In the genomic region with DNA sequence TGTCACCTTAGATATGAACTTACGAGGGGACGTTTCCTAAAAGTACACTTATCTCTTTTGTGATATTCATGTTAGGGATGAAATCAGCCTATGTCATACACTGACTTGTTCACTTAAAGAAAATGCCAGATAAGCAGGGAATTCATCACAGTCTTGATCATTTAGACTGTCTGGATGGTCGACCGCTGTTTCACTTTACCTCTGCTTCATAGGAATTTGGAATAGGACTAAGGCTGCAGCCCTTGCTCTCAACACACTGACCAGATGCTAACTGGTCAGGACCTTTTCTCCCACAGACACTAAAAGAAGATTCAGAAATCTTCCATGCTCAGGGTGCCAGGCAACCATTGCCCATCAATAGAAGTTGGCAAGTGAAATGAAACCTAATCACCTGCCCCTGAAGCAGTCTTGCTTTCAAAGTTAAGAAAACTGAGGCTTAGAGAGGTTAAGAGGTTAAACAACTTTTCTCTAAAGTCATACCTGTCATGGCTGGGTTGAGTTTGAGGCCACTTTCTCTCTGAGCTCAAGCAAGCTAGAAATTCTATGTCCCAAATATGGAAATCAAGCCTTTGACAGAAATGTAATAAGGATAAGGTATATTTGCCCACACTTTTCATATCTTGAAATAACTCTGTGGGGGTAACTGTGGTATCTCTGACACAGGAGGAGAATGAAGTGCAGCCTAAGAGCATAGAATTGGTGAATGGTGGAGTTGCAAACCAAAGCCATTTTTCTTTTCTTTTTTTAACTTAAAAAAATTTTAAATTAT, we compare ENCODE assay signal across 9 cellular contexts.
DNase-seq lines count a peak whose midpoint lies in the region; ATAC-seq and TF ChIP-seq lines count a peak whose summit lies in the region.
"Had no signal": no experiment of that assay in that cellular context is flagged by ENCODE, and none has a peak within 500 bp of the region (broad histone marks: within the 10 kb centered on the region; RNA-seq: fewer than 3 reads in every experiment).

No MANE protein-coding gene starts in this region.

- H4K91ac ChIP-seq in trophoblast cell (ENCODE audit: low read depth, low read length) (no peak overlapping the region), neuronal stem cell (ENCODE audit: low read depth, low read length, poor library complexity) (no peak overlapping the region)

- peaks cover 5% of the 10 kb centered on the region for H3K4me1 Mint-ChIP-seq in T-helper 17 cell

- H3K27me3 Mint-ChIP-seq in T-helper 17 cell = peaks cover 7% of the 10 kb centered on the region

- no peak overlapping the region for H3K23ac ChIP-seq in trophoblast cell (ENCODE audit: low read length)
- H3K23ac ChIP-seq in neuronal stem cell (ENCODE audit: low read depth, low read length, poor library complexity) = no peak overlapping the region

- H3K36me3 Mint-ChIP-seq in T-helper 17 cell (ENCODE audit: low read depth) = no peaks in the 10 kb centered on the region

- no peak overlapping the region for H3K4me2 ChIP-seq in Loucy (ENCODE audit: low read depth, low read length, poor library complexity, severe bottlenecking)
- H3K4me2 ChIP-seq in trophoblast cell (ENCODE audit: low read length) = no peak overlapping the region
- no peak overlapping the region for H3K4me2 ChIP-seq in neuronal stem cell (ENCODE audit: insufficient read depth, low read length, poor library complexity, severe bottlenecking)

- H2AK5ac ChIP-seq in trophoblast cell (ENCODE audit: low read length) = no peak overlapping the region
- no peak overlapping the region for H2AK5ac ChIP-seq in neuronal stem cell (ENCODE audit: low read depth, low read length)

- H3K4me3 Mint-ChIP-seq in T-helper 17 cell = no peak overlapping the region

- H2AFZ ChIP-seq in Loucy (ENCODE audit: low read length) (0 out of 2 replicates have a peak overlapping the region, but pooled peaks have one; percentile 31), trophoblast cell (ENCODE audit: insufficient read depth, low read length, poor library complexity) (no peak overlapping the region), neuronal stem cell (ENCODE audit: low read length) (no peak overlapping the region)

- no peak overlapping the region for H2BK15ac ChIP-seq in neuronal stem cell (ENCODE audit: low read length)

- WGBS in trophoblast cell (ENCODE audit: extremely low coverage, insufficient coverage, insufficient read length) = no CpG with 5 or more reads among the region's 4 CpGs
- no CpG with 5 or more reads among the region's 4 CpGs for WGBS in neuronal stem cell (ENCODE audit: extremely low coverage in 2 of 2, insufficient read length in 2 of 2, insufficient replicate concordance in 1 of 2), 2 donors

- no peaks in the 10 kb centered on the region for H3K36me3 ChIP-seq in Loucy (ENCODE audit: insufficient read depth, low read length)
- H3K36me3 ChIP-seq in trophoblast cell (ENCODE audit: control insufficient read depth in 1 of 2, insufficient read depth in 2 of 2, low read length in 2 of 2) = no peaks in the 10 kb centered on the region
- no peaks in the 10 kb centered on the region for H3K36me3 ChIP-seq in neuronal stem cell (replicated peaks in 1 of 2; ENCODE audit: control insufficient read depth in 2 of 2, insufficient read depth in 2 of 2, low read length in 2 of 2)

- no peaks in the 10 kb centered on the region for H3K79me1 ChIP-seq in trophoblast cell (ENCODE audit: low read length)
- H3K79me1 ChIP-seq in neuronal stem cell (ENCODE audit: low read depth, low read length) = no peaks in the 10 kb centered on the region

- H3K9ac ChIP-seq in Loucy (ENCODE audit: low read depth, low read length, poor library complexity, severe bottlenecking) (no peak overlapping the region), trophoblast cell (ENCODE audit: low read length) (no peak overlapping the region), neuronal stem cell (ENCODE audit: low read depth, low read length, poor library complexity) (no peak overlapping the region)

- H2BK120ac ChIP-seq in trophoblast cell (ENCODE audit: insufficient read depth, low read length, poor library complexity) (no peak overlapping the region), neuronal stem cell (ENCODE audit: low read depth, low read length) (no peak overlapping the region)

- H3K9me2 ChIP-seq in Loucy (replicated peaks; ENCODE audit: low read depth, low read length) = no peaks in the 10 kb centered on the region

- H3K79me2 ChIP-seq in Loucy (ENCODE audit: insufficient read depth, low read length) = no peaks in the 10 kb centered on the region
- H3K79me2 ChIP-seq in trophoblast cell (ENCODE audit: control insufficient read depth, insufficient read depth, low read length, poor library complexity) = no peaks in the 10 kb centered on the region

- H3K27me3 ChIP-seq in Loucy (ENCODE audit: insufficient read depth, low read length, poor library complexity, severe bottlenecking) = no peaks in the 10 kb centered on the region
- no peaks in the 10 kb centered on the region for H3K27me3 ChIP-seq in trophoblast cell (ENCODE audit: insufficient read depth, low read length)
- peaks cover 0 to 19% (median 0%) of the 10 kb centered on the region in 3 experiments for H3K27me3 ChIP-seq in neuronal stem cell (ENCODE audit: control insufficient read depth in 3 of 3, insufficient read depth in 3 of 3, low read depth in 1 of 3, low read length in 3 of 3)

- H3K27ac ChIP-seq in trophoblast cell (ENCODE audit: low read depth, low read length) (no peak overlapping the region), substantia nigra (ENCODE audit: low read depth, low read length, poor library complexity, severe bottlenecking) (no peak overlapping the region), neuronal stem cell (replicated peaks; ENCODE audit: low read length) (no peak overlapping the region)

- H4K8ac ChIP-seq in trophoblast cell (ENCODE audit: low read depth, low read length) (no peak overlapping the region), neuronal stem cell (ENCODE audit: low read depth, low read length) (no peak overlapping the region)

- H2BK12ac ChIP-seq in trophoblast cell (ENCODE audit: low read length) (no peak overlapping the region), neuronal stem cell (ENCODE audit: low read length) (no peak overlapping the region)

- no peak overlapping the region for H3K18ac ChIP-seq in trophoblast cell (ENCODE audit: low read length)
- no peak overlapping the region for H3K18ac ChIP-seq in neuronal stem cell (ENCODE audit: low read length)

- H3K4me3 ChIP-seq in Loucy (ENCODE audit: low read length, poor library complexity, severe bottlenecking) (no peak overlapping the region), trophoblast cell (ENCODE audit: low read depth, low read length) (no peak overlapping the region), neuronal stem cell (ENCODE audit: low read length in 2 of 2) (no peak overlapping the region)
- H3K4me3 ChIP-seq: mucosa of descending colon had no signal

- no peak for TF ChIP-seq CTCF in Loucy (conservative IDR thresholded peaks at IDR 0.05; ENCODE audit: low read length)

- no peaks in the 10 kb centered on the region for H3K9me3 ChIP-seq in Loucy (ENCODE audit: insufficient read depth, low read depth, low read length)
- H3K9me3 ChIP-seq in trophoblast cell (ENCODE audit: insufficient read depth, low read depth, low read length) = no peaks in the 10 kb centered on the region
- H3K9me3 ChIP-seq in T-helper 17 cell (ENCODE audit: control insufficient read depth, low read length, poor library complexity, severe bottlenecking) = no peaks in the 10 kb centered on the region
- H3K9me3 ChIP-seq in neuronal stem cell (replicated peaks in 1 of 2; ENCODE audit: control insufficient read depth in 2 of 2, insufficient read depth in 1 of 2, low read depth in 1 of 2, low read length in 2 of 2) = no peaks in the 10 kb centered on the region
- H3K9me3 ChIP-seq: mucosa of descending colon had no signal

- peak; percentile 37 for ATAC-seq in GM18909 (IDR thresholded peaks at IDR 0.05; ENCODE audit: poor library complexity, unreplicated experiment)
- peak; percentile 32 for ATAC-seq in HG02623 (IDR thresholded peaks at IDR 0.05; ENCODE audit: unreplicated experiment)
- ATAC-seq in T-helper 17 cell = no peak

- H3K14ac ChIP-seq in trophoblast cell (ENCODE audit: low read length) (no peak overlapping the region), neuronal stem cell (ENCODE audit: low read length) (no peak overlapping the region)

- no peak overlapping the region for H3K27ac Mint-ChIP-seq in T-helper 17 cell

- H3K4me1 ChIP-seq in Loucy (ENCODE audit: insufficient read depth, low read length, poor library complexity, severe bottlenecking) (peaks cover 10% of the 10 kb centered on the region), trophoblast cell (ENCODE audit: control insufficient read depth in 1 of 2, insufficient read depth in 2 of 2, low read length in 2 of 2) (no peaks in the 10 kb centered on the region), neuronal stem cell (ENCODE audit: control insufficient read depth in 2 of 2, insufficient read depth in 1 of 2, low read depth in 1 of 2, low read length in 2 of 2) (no peaks in the 10 kb centered on the region)

- H3K4ac ChIP-seq in trophoblast cell (ENCODE audit: low read depth, low read length) = no peak overlapping the region
- no peak overlapping the region for H3K4ac ChIP-seq in neuronal stem cell (ENCODE audit: low read length)

- no peaks in the 10 kb centered on the region for H4K20me1 ChIP-seq in Loucy (ENCODE audit: insufficient read depth, low read length, poor library complexity, severe bottlenecking)

- H3F3A ChIP-seq in Loucy (ENCODE audit: low read depth) = no peaks in the 10 kb centered on the region

- peak; percentile 69 to 81 for DNase-seq in trophoblast cell
- no peak for DNase-seq in A172 (ENCODE audit: low spot score)
- DNase-seq in T-helper 17 cell = no peak
- DNase-seq in substantia nigra (lab: John Stamatoyannopoulos, UW) = no peak
- DNase-seq in neuronal stem cell (ENCODE audit: low spot score) = no peak
- DNase-seq: mucosa of descending colon had no signal

- no peak overlapping the region for H2BK5ac ChIP-seq in trophoblast cell (ENCODE audit: low read depth, low read length, poor library complexity)
- no peak overlapping the region for H2BK5ac ChIP-seq in neuronal stem cell (ENCODE audit: low read length)

- no peak overlapping the region for H4K12ac ChIP-seq in trophoblast cell (ENCODE audit: low read depth, low read length)

Comparison
In these comparisons a context has a peak if more than half of its experiments do, and no peak if none do; other contexts are left out.
1. DNase-seq: peak in trophoblast cell (2 of 2); none in A172 (single experiment), T-helper 17 cell (0 of 3), substantia nigra (0 of 49) and neuronal stem cell (single experiment).